ENCODE assay signal across 8 cellular contexts in genomic region chr3:69368129-69368741, GRCh38. TPM values are rescaled to one million over a fixed set of nuclear protein-coding genes. Genes with fewer than 3 reads are reported as not detected.
DNase-seq lines count a peak whose midpoint lies in the region; ATAC-seq and TF ChIP-seq lines count a peak whose summit lies in the region.

No MANE protein-coding gene starts in this region.

- H3K27me3 Mint-ChIP-seq in activated T-cell treated with anti-CD3 and anti-CD28 coated beads, Interleukin-2, amount 50 U/mL, for 72 hours (ENCODE audit: low read depth): peaks cover 20% of the 10 kb centered on the region
- peaks cover 8% of the 10 kb centered on the region for H3K27me3 Mint-ChIP-seq in activated T-cell treated with anti-CD3 and anti-CD28 coated beads, Interleukin-2, amount 50 U/mL, for 24 hours
- H3K27me3 Mint-ChIP-seq in activated T-helper 1 cell treated with anti-CD3 and anti-CD28 coated beads, Interleukin-12 subunit alpha, Interleukin-12 subunit beta, Interleukin-2, Interleukin-4 antibody, amounts not matched to agents 30 ng/mL and 10 ng/mL and 1 ng/mL, durations not matched to agents 14 hours and 24 hours and 36 hours (ENCODE audit: insufficient read depth): no peaks in the 10 kb centered on the region
- H3K27me3 Mint-ChIP-seq in nephron progenitor cell (ENCODE audit: low read depth, poor library complexity) (peaks cover 12% of the 10 kb centered on the region), progenitor cell of endocrine pancreas (no peaks in the 10 kb centered on the region)

- peak in 1 of 2 donors; percentile 16 for DNase-seq in activated T-cell treated with anti-CD3 and anti-CD28 coated beads, Interleukin-2, amount 50 U/mL, for 72 hours
- no peak for DNase-seq in activated T-cell treated with anti-CD3 and anti-CD28 coated beads, Interleukin-2, amount 50 U/mL, for 24 hours
- DNase-seq in activated T-helper 1 cell treated with anti-CD3 and anti-CD28 coated beads, Interleukin-12 subunit alpha, Interleukin-12 subunit beta, Interleukin-2, Interleukin-4 antibody, amounts not matched to agents 30 ng/mL and 10 ng/mL and 1 ng/mL, durations not matched to agents 14 hours and 24 hours and 36 hours (ENCODE audit: low spot score): peak; percentile 29
- DNase-seq in nephron progenitor cell (no peak), activated T-cell treated with anti-CD3 and anti-CD28 coated beads for 4 hours (no peak), progenitor cell of endocrine pancreas (ENCODE audit: low spot score, unreplicated experiment) (no peak), HCEC 1CT (no peak)

- no peaks in the 10 kb centered on the region for H3K9me3 Mint-ChIP-seq in activated T-cell treated with anti-CD3 and anti-CD28 coated beads, Interleukin-2, amount 50 U/mL, for 72 hours
- H3K9me3 Mint-ChIP-seq in activated T-cell treated with anti-CD3 and anti-CD28 coated beads, Interleukin-2, amount 50 U/mL, for 24 hours: no peaks in the 10 kb centered on the region
- H3K9me3 Mint-ChIP-seq in activated T-helper 1 cell treated with anti-CD3 and anti-CD28 coated beads, Interleukin-12 subunit alpha, Interleukin-12 subunit beta, Interleukin-2, Interleukin-4 antibody, amounts not matched to agents 30 ng/mL and 10 ng/mL and 1 ng/mL, durations not matched to agents 14 hours and 24 hours and 36 hours: no peaks in the 10 kb centered on the region
- H3K9me3 Mint-ChIP-seq in nephron progenitor cell (no peaks in the 10 kb centered on the region), progenitor cell of endocrine pancreas (ENCODE audit: low read depth) (no peaks in the 10 kb centered on the region)

- H3K36me3 Mint-ChIP-seq in activated T-cell treated with anti-CD3 and anti-CD28 coated beads, Interleukin-2, amount 50 U/mL, for 72 hours (ENCODE audit: insufficient read depth in 2 of 2): no peaks in the 10 kb centered on the region
- H3K36me3 Mint-ChIP-seq in activated T-cell treated with anti-CD3 and anti-CD28 coated beads, Interleukin-2, amount 50 U/mL, for 24 hours (ENCODE audit: low read depth): no peaks in the 10 kb centered on the region
- no peaks in the 10 kb centered on the region for H3K36me3 Mint-ChIP-seq in activated T-helper 1 cell treated with anti-CD3 and anti-CD28 coated beads, Interleukin-12 subunit alpha, Interleukin-12 subunit beta, Interleukin-2, Interleukin-4 antibody, amounts not matched to agents 30 ng/mL and 10 ng/mL and 1 ng/mL, durations not matched to agents 14 hours and 24 hours and 36 hours (ENCODE audit: low read depth)
- H3K36me3 Mint-ChIP-seq in nephron progenitor cell (ENCODE audit: low read depth) (no peaks in the 10 kb centered on the region), progenitor cell of endocrine pancreas (ENCODE audit: insufficient read depth) (no peaks in the 10 kb centered on the region)

- no peak overlapping the region for H3K4me3 Mint-ChIP-seq in activated T-cell treated with anti-CD3 and anti-CD28 coated beads, Interleukin-2, amount 50 U/mL, for 72 hours
- H3K4me3 Mint-ChIP-seq in activated T-cell treated with anti-CD3 and anti-CD28 coated beads, Interleukin-2, amount 50 U/mL, for 24 hours: no peak overlapping the region
- peak overlapping the region; percentile 12 for H3K4me3 Mint-ChIP-seq in activated T-helper 1 cell treated with anti-CD3 and anti-CD28 coated beads, Interleukin-12 subunit alpha, Interleukin-12 subunit beta, Interleukin-2, Interleukin-4 antibody, amounts not matched to agents 30 ng/mL and 10 ng/mL and 1 ng/mL, durations not matched to agents 14 hours and 24 hours and 36 hours
- no peak overlapping the region for H3K4me3 Mint-ChIP-seq in nephron progenitor cell
- no peak overlapping the region for H3K4me3 Mint-ChIP-seq in progenitor cell of endocrine pancreas (ENCODE audit: low read depth)

- TF ChIP-seq CTCF in nephron progenitor cell (IDR thresholded peaks at IDR 0.05): no peak
- TF ChIP-seq CTCF in progenitor cell of endocrine pancreas (IDR thresholded peaks at IDR 0.05; ENCODE audit: unreplicated experiment): no peak

- peak; percentile 40 to 67 for ATAC-seq in activated T-cell treated with anti-CD3 and anti-CD28 coated beads, Interleukin-2, amount 50 U/mL, for 72 hours (replicated peaks in 1 of 2)
- peak; percentile 99 for ATAC-seq in HG03060 (IDR thresholded peaks at IDR 0.05; ENCODE audit: low read depth, unreplicated experiment)

- no peak overlapping the region for H3K27ac Mint-ChIP-seq in activated T-cell treated with anti-CD3 and anti-CD28 coated beads, Interleukin-2, amount 50 U/mL, for 72 hours
- H3K27ac Mint-ChIP-seq in activated T-cell treated with anti-CD3 and anti-CD28 coated beads, Interleukin-2, amount 50 U/mL, for 24 hours: no peak overlapping the region
- H3K27ac Mint-ChIP-seq in activated T-helper 1 cell treated with anti-CD3 and anti-CD28 coated beads, Interleukin-12 subunit alpha, Interleukin-12 subunit beta, Interleukin-2, Interleukin-4 antibody, amounts not matched to agents 30 ng/mL and 10 ng/mL and 1 ng/mL, durations not matched to agents 14 hours and 24 hours and 36 hours: no peak overlapping the region
- peak overlapping the region; percentile 16 for H3K27ac Mint-ChIP-seq in nephron progenitor cell
- no peak overlapping the region for H3K27ac Mint-ChIP-seq in progenitor cell of endocrine pancreas

- intact Hi-C loops in activated T-helper 1 cell treated with anti-CD3 and anti-CD28 coated beads, Interleukin-12 subunit alpha, Interleukin-12 subunit beta, Interleukin-2, Interleukin-4 antibody, amounts not matched to agents 30 ng/mL and 10 ng/mL and 1 ng/mL, durations not matched to agents 14 hours and 24 hours and 36 hours (cut with micrococcal nuclease): loop anchor here (5.0 kb wide), 1 partner anchor 41 kb away; no protein-coding TSS in a partner anchor

- H3K4me1 Mint-ChIP-seq in activated T-cell treated with anti-CD3 and anti-CD28 coated beads, Interleukin-2, amount 50 U/mL, for 72 hours (ENCODE audit: low read depth): peaks cover 30% of the 10 kb centered on the region
- peaks cover 28% of the 10 kb centered on the region for H3K4me1 Mint-ChIP-seq in activated T-cell treated with anti-CD3 and anti-CD28 coated beads, Interleukin-2, amount 50 U/mL, for 24 hours (ENCODE audit: low read depth)
- H3K4me1 Mint-ChIP-seq in activated T-helper 1 cell treated with anti-CD3 and anti-CD28 coated beads, Interleukin-12 subunit alpha, Interleukin-12 subunit beta, Interleukin-2, Interleukin-4 antibody, amounts not matched to agents 30 ng/mL and 10 ng/mL and 1 ng/mL, durations not matched to agents 14 hours and 24 hours and 36 hours (ENCODE audit: low read depth): peaks cover 28% of the 10 kb centered on the region
- H3K4me1 Mint-ChIP-seq in nephron progenitor cell: no peaks in the 10 kb centered on the region
- peaks cover 5% of the 10 kb centered on the region for H3K4me1 Mint-ChIP-seq in progenitor cell of endocrine pancreas (ENCODE audit: low read depth)

RNA-seq across cellular contexts. Expression of gene FRMD4B, which starts 17.7 kb away (rescaled TPM):
- 10 to 100 TPM; 40.4 to 77.7 TPM for total RNA-seq in activated T-cell treated with anti-CD3 and anti-CD28 coated beads, Interleukin-2, amount 50 U/mL, for 72 hours
- 83.3 and 83.6 TPM in 2 replicates for total RNA-seq in activated T-helper 1 cell treated with anti-CD3 and anti-CD28 coated beads, Interleukin-12 subunit alpha, Interleukin-12 subunit beta, Interleukin-2, Interleukin-4 antibody, amounts not matched to agents 30 ng/mL and 10 ng/mL and 1 ng/mL, durations not matched to agents 14 hours and 24 hours and 36 hours
- 39.1 and 41.6 TPM in 2 replicates for total RNA-seq in progenitor cell of endocrine pancreas
